9 cellular contexts compared by ENCODE assay signal in genomic region chr21:25039461-25040380, GRCh38.
DNase-seq lines count a peak whose midpoint lies in the region; ATAC-seq and TF ChIP-seq lines count a peak whose summit lies in the region.
"Had no signal": no experiment of that assay in that cellular context is flagged by ENCODE, and none has a peak within 500 bp of the region (broad histone marks: within the 10 kb centered on the region; RNA-seq: fewer than 3 reads in every experiment).

No MANE protein-coding gene starts in this region.

- peak overlapping the region; percentile 98 for H2AFZ ChIP-seq in OCI-LY3 (ENCODE audit: low read depth, low read length)

- WGBS in thyroid gland, 2 donors: 9 to 17% methylated on average over 5 of the region's 5 CpGs

- ATAC-seq in GM21529 (IDR thresholded peaks at IDR 0.05; ENCODE audit: unreplicated experiment): peak; percentile 90

- H3K9me3 ChIP-seq in OCI-LY3 (ENCODE audit: insufficient read depth, low read length) (no peaks in the 10 kb centered on the region), thyroid gland (no peaks in the 10 kb centered on the region)
- H3K9me3 ChIP-seq: SJSA1 had no signal

- H3K27me3 ChIP-seq in OCI-LY3 (ENCODE audit: low read depth, low read length): no peaks in the 10 kb centered on the region
- H3K27me3 ChIP-seq in thyroid gland: no peaks in the 10 kb centered on the region
- H3K27me3 ChIP-seq: SJSA1 had no signal

- peak; percentile 68 for TF ChIP-seq CTCF in GM10248 (IDR thresholded peaks at IDR 0.05; ENCODE audit: control extremely low read depth, extremely low read depth, low read depth, missing control alignments)
- peak; percentile 72 for TF ChIP-seq CTCF in OCI-LY3 (IDR thresholded peaks at IDR 0.05; ENCODE audit: low read depth, low read length)
- no peak for TF ChIP-seq CTCF in foreskin fibroblast (IDR thresholded peaks at IDR 0.05; ENCODE audit: low read depth, low read length)
- TF ChIP-seq CTCF in thyroid gland (IDR thresholded peaks at IDR 0.05): peak in 3 of 6 experiments; percentile 55 to 73 (median 68)

- POLR2A ChIA-PET in GM10248 (lab: Yijun Ruan, JAX): no interaction called here

- intact Hi-C loops in thyroid gland (cut with DNase I): no loop called here

- H3K4me2 ChIP-seq in OCI-LY3 (ENCODE audit: low read length): peak overlapping the region; percentile 85

- H3K9ac ChIP-seq in OCI-LY3 (ENCODE audit: low read length): peak overlapping the region; percentile 75

- H3K27ac ChIP-seq in OCI-LY3 (ENCODE audit: low read length): peak overlapping the region; percentile 78
- no peak overlapping the region for H3K27ac ChIP-seq in thyroid gland
- H3K27ac ChIP-seq: SJSA1 had no signal

- H4K20me1 ChIP-seq in OCI-LY3 (ENCODE audit: insufficient read depth, low read length): no peaks in the 10 kb centered on the region

- H3K4me3 ChIP-seq in OCI-LY3 (ENCODE audit: low read length) (peak overlapping the region; percentile 74), foreskin fibroblast (ENCODE audit: low read depth in 1 of 2, low read length in 2 of 2) (no peak overlapping the region), thyroid gland (replicated peaks in 1 of 3) (no peak overlapping the region)
- H3K4me3 ChIP-seq: SJSA1 had no signal

- H3K36me3 ChIP-seq in OCI-LY3 (replicated peaks; ENCODE audit: low read depth, low read length) (peaks cover 5% of the 10 kb centered on the region), thyroid gland (no peaks in the 10 kb centered on the region)
- H3K36me3 ChIP-seq: SJSA1 had no signal

- peaks cover 49% of the 10 kb centered on the region for H3K4me1 ChIP-seq in OCI-LY3 (ENCODE audit: low read length)
- no peaks in the 10 kb centered on the region for H3K4me1 ChIP-seq in thyroid gland
- H3K4me1 ChIP-seq: SJSA1 had no signal

- CTCF ChIA-PET in GM10248 (lab: Yijun Ruan, JAX): interaction anchor here (0.8 to 1.5 kb wide), 3 partner anchors 23 to 346 kb away, joined by 3 to 5 read pairs (median 4); no protein-coding TSS in a partner anchor

- DNase-seq in GM10248 (ENCODE audit: extremely low spot score): peak; percentile 15
- peak; percentile 26 for DNase-seq in HS-5 (ENCODE audit: low read depth)
- peak; percentile 52 for DNase-seq in kidney tubule cell (ENCODE audit: low spot score)
- DNase-seq in foreskin fibroblast: no peak
- no peak for DNase-seq in T-helper 1 cell
- no peak for DNase-seq in thyroid gland

- H3K79me2 ChIP-seq in OCI-LY3 (ENCODE audit: low read length): no peaks in the 10 kb centered on the region

- TF ChIP-seq POLR2A in thyroid gland (IDR thresholded peaks at IDR 0.05): no peak

Comparison
In these comparisons a context has a peak if more than half of its experiments do, and no peak if none do; other contexts are left out.
1. DNase-seq: peak in GM10248 (single experiment), HS-5 (single experiment) and kidney tubule cell (single experiment); none in foreskin fibroblast (0 of 2), T-helper 1 cell (0 of 5) and thyroid gland (0 of 2).